In the genomic region with DNA sequence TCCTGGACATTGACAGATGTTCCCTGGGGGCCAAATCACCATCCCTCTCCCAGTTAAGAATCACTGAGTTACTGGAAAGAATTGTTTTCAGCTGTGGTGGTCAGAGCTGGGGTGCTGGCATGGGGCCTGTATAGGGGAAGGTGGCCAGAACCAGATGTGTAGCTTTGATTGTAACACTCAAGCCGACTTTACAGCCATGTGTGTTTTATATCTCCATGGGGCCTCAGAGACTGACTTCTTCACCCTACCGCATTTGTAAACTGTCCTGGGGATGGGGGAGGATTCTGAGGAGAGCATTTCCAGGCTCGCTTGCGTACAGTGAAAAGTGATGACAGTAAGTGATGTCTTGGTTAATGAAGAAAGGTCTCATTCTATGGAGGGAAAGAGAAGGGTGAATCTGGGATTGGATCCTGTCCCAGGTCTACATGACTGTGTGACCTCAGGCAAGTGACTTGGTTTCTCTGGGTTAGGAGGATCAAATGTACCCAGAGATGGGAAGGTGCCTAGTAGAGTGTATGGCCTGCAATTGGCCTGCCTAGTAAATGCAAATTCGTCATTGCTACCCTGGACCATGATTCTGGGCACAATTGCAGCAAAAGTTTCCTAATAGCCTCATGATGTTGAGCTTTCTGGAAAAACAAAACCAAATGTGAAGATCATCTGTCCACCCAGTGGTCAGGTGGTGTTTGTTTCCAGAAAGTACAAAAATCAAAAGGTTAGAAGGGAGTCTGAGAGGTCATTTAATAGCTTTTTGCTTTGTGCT, we compare ENCODE assay signal across 1 cellular context.
TF ChIP-seq lines count a peak whose summit lies in the region.

No MANE protein-coding gene starts in this region.

TF ChIP-seq in HCT116, 20 proteins besides CTCF, POLR2A, EP300 and RAD21:
- no peak for TF ChIP-seq EGR1 (IDR thresholded peaks at IDR 0.05; ENCODE audit: low read depth)
